In genomic region chrX:65534450-65535292, GRCh38 we compare ENCODE assay signal across 8 cellular contexts. TPM values are rescaled to one million over a fixed set of nuclear protein-coding genes. Genes with fewer than 3 reads are reported as not detected.
DNase-seq lines count a peak whose midpoint lies in the region; TF ChIP-seq lines count a peak whose summit lies in the region.

LAS1L (minus strand) TSS chrX:65534787; CDS start chrX:65534715, 72 bp downstream.

- no peaks in the 10 kb centered on the region for H3K79me1 ChIP-seq in H9 (ENCODE audit: insufficient read depth, low read depth, low read length, poor library complexity, severe bottlenecking)

- peak within 1 kb of the TSS; percentile 54 for H3K18ac ChIP-seq in H9 (ENCODE audit: insufficient read length, low read depth, low read length)

- H3K9ac ChIP-seq in H9 (ENCODE audit: extremely low read depth, insufficient read length, low read length) (peak within 1 kb of the TSS; percentile 85), neural cell (ENCODE audit: low read length) (peak within 1 kb of the TSS; percentile 62)

- DNase-seq in ELR (ENCODE audit: low read depth) (peak; percentile 93), H9 (peak; percentile 94), MG63 (peak; percentile 88), SHP77 treated with DMSO at 0.1 percent for 48 hours (lab: John Stamatoyannopoulos, UW) (peak; percentile 66), fibroblast of the conjunctiva (ENCODE audit: low read depth) (peak; percentile 90), stomach (peak; percentile 91)
- peak; percentile 96 for DNase-seq in activated effector memory CD4-positive, alpha-beta T cell treated with anti-CD3 and anti-CD28 coated beads, Interleukin-2, amount 50 U/mL, for 16 hours

- H4K91ac ChIP-seq in H9 (ENCODE audit: insufficient read length, low read depth, low read length) = no peak within 1 kb of the TSS

- H4K5ac ChIP-seq in H9 (ENCODE audit: insufficient read length, low read depth, low read length) = no peak within 1 kb of the TSS

- peaks cover 3% of the 10 kb centered on the region for H3K23me2 ChIP-seq in H9 (ENCODE audit: insufficient read length, low read depth, low read length, poor library complexity, severe bottlenecking)

- TF ChIP-seq EP300 in neural cell (conservative IDR thresholded peaks at IDR 0.05; ENCODE audit: poor library complexity, severe bottlenecking) (peak; percentile 38), stomach (IDR thresholded peaks at IDR 0.05) (no peak)

- no peak within 1 kb of the TSS for H3K4ac ChIP-seq in H9 (ENCODE audit: low read depth, low read length)

- peak within 1 kb of the TSS; percentile 80 for H3K4me2 ChIP-seq in H9 (ENCODE audit: insufficient read depth, insufficient read length, low read length)
- peak within 1 kb of the TSS; percentile 68 for H3K4me2 ChIP-seq in neural cell (ENCODE audit: low read length)

- H3K4me3 ChIP-seq in MG63 = peak within 1 kb of the TSS; percentile 75
- H3K4me3 ChIP-seq in neural cell (ENCODE audit: low read length) = peak within 1 kb of the TSS; percentile 84
- peak within 1 kb of the TSS; percentile 63 to 90 (median 72) for H3K4me3 ChIP-seq in stomach

- no peak within 1 kb of the TSS for H2BK120ac ChIP-seq in H9 (ENCODE audit: low read depth, low read length, poor library complexity, severe bottlenecking)

- no peak within 1 kb of the TSS for H2BK15ac ChIP-seq in H9 (ENCODE audit: low read depth, low read length)

- H3K27me3 Mint-ChIP-seq in H9 (ENCODE audit: low read depth) = peaks cover 4% of the 10 kb centered on the region

- peaks cover 21 to 38% (median 23%) of the 10 kb centered on the region in 3 experiments for H3K36me3 Mint-ChIP-seq in H9 (ENCODE audit: insufficient read depth in 1 of 3, low read depth in 3 of 3)

- intact Hi-C loops in stomach (cut with DNase I; ENCODE audit: low total_unique reads) = no loop called here

- H4K20me1 ChIP-seq in H9 (ENCODE audit: control insufficient read depth, insufficient read depth, insufficient read length) (no peaks in the 10 kb centered on the region), neural cell (ENCODE audit: insufficient read depth) (no peaks in the 10 kb centered on the region)

- H3K9me3 ChIP-seq in H9 (ENCODE audit: control insufficient read depth, low read depth, low read length) = peaks cover 46% of the 10 kb centered on the region
- H3K9me3 ChIP-seq in MG63 = no peaks in the 10 kb centered on the region
- H3K9me3 ChIP-seq in neural cell (ENCODE audit: low read length) = no peaks in the 10 kb centered on the region
- no peaks in the 10 kb centered on the region for H3K9me3 ChIP-seq in stomach

- H3K36me3 ChIP-seq in MG63 (peaks cover 5% of the 10 kb centered on the region), neural cell (ENCODE audit: insufficient read depth, low read length) (no peaks in the 10 kb centered on the region), stomach (peaks cover 0 to 28% (median 24%) of the 10 kb centered on the region in 4 donors)

- no peak for TF ChIP-seq POLR2A in stomach (IDR thresholded peaks at IDR 0.05)

- peak within 1 kb of the TSS; percentile 77 for H3K14ac ChIP-seq in H9 (ENCODE audit: insufficient read depth, low read length)

- H3T11ph ChIP-seq in H9 (ENCODE audit: low read length) = no peak within 1 kb of the TSS

- no peaks in the 10 kb centered on the region for H3K27me3 ChIP-seq in H9 (ENCODE audit: insufficient read depth, low read length)
- H3K27me3 ChIP-seq in MG63 = no peaks in the 10 kb centered on the region
- no peaks in the 10 kb centered on the region for H3K27me3 ChIP-seq in neural cell (ENCODE audit: insufficient read depth, low read depth, low read length)
- H3K27me3 ChIP-seq in stomach = peaks cover 0 to 2% (median 0%) of the 10 kb centered on the region in 3 donors

- H2AFZ ChIP-seq in H9 (ENCODE audit: low read length) = no peak within 1 kb of the TSS
- H2AFZ ChIP-seq in neural cell (ENCODE audit: low read depth, low read length) = peak within 1 kb of the TSS; percentile 65

- no peaks in the 10 kb centered on the region for H3K4me1 ChIP-seq in H9 (ENCODE audit: insufficient read depth, low read length)
- peaks cover 0 to 16% (median 14%) of the 10 kb centered on the region in 4 donors for H3K4me1 ChIP-seq in stomach

- no peak within 1 kb of the TSS for H2AK5ac ChIP-seq in H9 (ENCODE audit: insufficient read length, low read length)

- no peak within 1 kb of the TSS for H4K8ac ChIP-seq in H9 (replicated peaks; ENCODE audit: insufficient read length, low read depth, low read length)

- H3K9me3 Mint-ChIP-seq in H9 = peaks cover 62 to 67% of the 10 kb centered on the region in 2 experiments

- H2BK12ac ChIP-seq in H9 (ENCODE audit: insufficient read length, low read depth, low read length) = no peak within 1 kb of the TSS

- H2BK20ac ChIP-seq in H9 (ENCODE audit: low read depth, low read length, poor library complexity, severe bottlenecking) = no peak within 1 kb of the TSS

- H3K23ac ChIP-seq in H9 (ENCODE audit: insufficient read length, low read depth, low read length) = no peak within 1 kb of the TSS

- no peaks in the 10 kb centered on the region for H3F3A ChIP-seq in neural cell (ENCODE audit: insufficient read depth, low read length, poor library complexity, severe bottlenecking)

- no CpG with 5 or more reads among the region's 50 CpGs for WGBS in H9 (ENCODE audit: extremely low coverage, insufficient read length, low lambda C conversion rate)
- 2 to 51% (median 11%) methylated on average over 7 to 50 of the region's 50 CpGs for WGBS in stomach, 5 donors

- TF ChIP-seq CTCF in H9 (conservative IDR thresholded peaks at IDR 0.05) (no peak), neural cell (IDR thresholded peaks at IDR 0.05; ENCODE audit: poor library complexity, severe bottlenecking) (peak; percentile 11), stomach (IDR thresholded peaks at IDR 0.05) (no peak)

- peak within 1 kb of the TSS; percentile 96 to 98 for H3K4me3 Mint-ChIP-seq in H9

- peaks cover 2 to 8% of the 10 kb centered on the region in 2 experiments for H3K4me1 Mint-ChIP-seq in H9

- H3K56ac ChIP-seq in H9 (ENCODE audit: insufficient read length, low read depth, low read length) = no peak within 1 kb of the TSS

- H3K9me2 ChIP-seq in neural cell (ENCODE audit: insufficient read depth, low read length) = no peaks in the 10 kb centered on the region

- H3K27ac ChIP-seq in H9 (ENCODE audit: insufficient read length, low read depth, low read length) (no peak within 1 kb of the TSS), neural cell (ENCODE audit: low read length) (peak within 1 kb of the TSS; percentile 64), stomach (peak within 1 kb of the TSS; percentile 26 to 82 (median 67))

- no peak for TF ChIP-seq RAD21 in neural cell (conservative IDR thresholded peaks at IDR 0.05)

- peak within 1 kb of the TSS; percentile 88 to 98 (median 94); a peak in 6 of 7 replicates for H3K27ac Mint-ChIP-seq in H9

- no peak within 1 kb of the TSS for H2BK5ac ChIP-seq in H9 (ENCODE audit: insufficient read length, low read length)

- peaks cover 11% of the 10 kb centered on the region for H3K79me2 ChIP-seq in H9 (ENCODE audit: insufficient read depth, low read length)
- H3K79me2 ChIP-seq in neural cell (replicated peaks; ENCODE audit: insufficient read depth, low read length) = peaks cover 9% of the 10 kb centered on the region

TF ChIP-seq in neural cell, 6 proteins besides CTCF, POLR2A, EP300 and RAD21:
- TF ChIP-seq SMC3 (conservative IDR thresholded peaks at IDR 0.05; ENCODE audit: poor library complexity) (no peak), TAF1 (IDR thresholded peaks at IDR 0.05; ENCODE audit: low read depth) (peak; percentile 73), EZH2 (IDR thresholded peaks at IDR 0.05; ENCODE audit: borderline replicate concordance, insufficient read depth, low read length, poor library complexity, severe bottlenecking) (no peak), POLR2AphosphoS5 (IDR thresholded peaks at IDR 0.05) (peak; percentile 78), REST (IDR thresholded peaks at IDR 0.05; ENCODE audit: borderline replicate concordance) (no peak), MXI1 (conservative IDR thresholded peaks at IDR 0.05; ENCODE audit: poor library complexity, severe bottlenecking) (peak; percentile 90)

RNA-seq across cellular contexts. Expression of gene LAS1L, which starts in this region (rescaled TPM):
- total RNA-seq in H9 (2021) (72.1 and 72.9 TPM in 2 replicates), stomach (10 to 100 TPM in 3 of 5 donors, 1 to 10 TPM in 2; 1.4 to 23.7 (median 19.6) TPM)
- total RNA-seq in MG63 (2014; rRNA removed; shearing (Covaris generic); ENCODE audit: low replicate concordance) = 47.6 and 51.8 TPM in 2 replicates
- polyA plus RNA-seq in neural cell (40.0 and 43.4 TPM in 2 replicates), stomach (10 to 100 TPM; 13.8 to 23.0 (median 18.0) TPM)
- polyA minus RNA-seq in neural cell = 15.3 and 17.6 TPM in 2 replicates
